12 cellular contexts compared by ENCODE assay signal in the genomic region with DNA sequence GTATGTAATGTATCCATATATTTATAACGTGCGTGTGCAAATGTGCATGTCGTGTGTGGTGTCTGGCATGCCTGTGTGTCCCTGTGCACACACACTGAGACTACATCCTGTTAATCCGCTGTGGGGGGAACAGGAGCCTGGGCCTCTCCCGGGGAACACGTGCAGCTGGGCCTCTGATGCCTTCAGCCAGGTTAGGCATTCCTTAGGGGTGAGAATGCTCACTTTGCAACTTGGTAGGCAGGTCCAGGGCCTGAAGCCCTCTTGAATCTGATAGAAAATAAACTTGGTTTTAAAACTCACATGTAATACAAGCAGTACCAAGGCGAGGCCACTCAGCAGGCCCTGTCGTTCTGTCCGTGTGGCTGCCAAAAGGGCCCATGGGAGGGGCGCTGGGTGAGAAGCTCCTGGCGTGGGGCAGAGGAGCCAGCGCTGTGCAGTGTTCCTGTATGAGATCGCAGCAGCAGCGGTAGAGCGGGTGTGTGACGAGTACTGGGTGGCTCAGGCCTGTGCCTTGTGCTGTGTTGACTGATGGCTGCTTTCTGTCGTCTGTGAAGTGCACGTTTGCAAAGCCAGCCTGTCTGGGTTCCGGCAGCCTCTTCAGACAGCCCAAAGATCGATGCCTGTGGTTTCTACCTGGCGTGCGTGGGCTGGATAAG. TPM values are rescaled to one million over a fixed set of nuclear protein-coding genes. Genes with fewer than 3 reads are reported as not detected.
"Had no signal": no experiment of that assay in that cellular context is flagged by ENCODE, and none has a peak within 500 bp of the region (broad histone marks: within the 10 kb centered on the region; RNA-seq: fewer than 3 reads in every experiment).

No MANE protein-coding gene starts in this region.

- H3K4me1 ChIP-seq: right atrium auricular region, tibial nerve had no signal

- H3K36me3 ChIP-seq: neural progenitor cell, right atrium auricular region, tibial nerve had no signal

- H3K4me3 ChIP-seq: dorsolateral prefrontal cortex, neural progenitor cell, right atrium auricular region, tibial nerve had no signal

- ATAC-seq: activated T-cell treated with anti-CD3 and anti-CD28 coated beads, Interleukin-2, amount 50 U/mL, for 72 hours; left colon had no signal

- H3K27ac ChIP-seq: neural progenitor cell, right atrium auricular region, tibial nerve had no signal

- H3K27me3 ChIP-seq: neural progenitor cell, right atrium auricular region, tibial nerve had no signal

- DNase-seq: activated CD4-positive, alpha-beta memory T cell treated with anti-CD3 and anti-CD28 coated beads, Interleukin-2, amount 10 ng/mL, durations not matched to agents 7 days and 5 days; activated naive CD4-positive, alpha-beta T cell treated with Interleukin-2 at 50 U/mL for 16 hours; activated T-cell treated with anti-CD3 and anti-CD28 coated beads, Interleukin-2, amount 50 U/mL, for 72 hours; dorsolateral prefrontal cortex; foreskin melanocyte; left colon; mesendoderm; small intestine; T1000 had no signal

- H3K9me3 ChIP-seq: right atrium auricular region, tibial nerve had no signal

RNA-seq across cellular contexts. Expression of a gene that starts 16.2 kb away (rescaled TPM):
- total RNA-seq: activated CD4-positive, alpha-beta memory T cell treated with anti-CD3 and anti-CD28 coated beads, Interleukin-2, amount 10 ng/mL, durations not matched to agents 7 days and 5 days; activated T-cell treated with anti-CD3 and anti-CD28 coated beads, Interleukin-2, amount 50 U/mL, for 72 hours; left colon; tibial nerve had no signal
